ENCODE assay signal across 12 cellular contexts in genomic region chr19:14554382-14554812, GRCh38. TPM values are rescaled to one million over a fixed set of nuclear protein-coding genes. Genes with fewer than 3 reads are reported as not detected.
DNase-seq lines count a peak whose midpoint lies in the region; ATAC-seq and TF ChIP-seq lines count a peak whose summit lies in the region.
"Had no signal": no experiment of that assay in that cellular context is flagged by ENCODE, and none has a peak within 500 bp of the region (broad histone marks: within the 10 kb centered on the region; RNA-seq: fewer than 3 reads in every experiment).

No MANE protein-coding gene starts in this region.

- H3K4me3 ChIP-seq in thyroid gland (replicated peaks in 1 of 3), result no peak overlapping the region
- H3K4me3 ChIP-seq: ascending aorta, pancreas had no signal

- peak; percentile 32; the same call in 1 of the 2 replicates for TF ChIP-seq CTCF in RWPE1 (conservative IDR thresholded peaks at IDR 0.05; ENCODE audit: low read depth)
- TF ChIP-seq CTCF in thyroid gland (IDR thresholded peaks at IDR 0.05), result no peak

- peaks cover 42% of the 10 kb centered on the region for H3K4me1 Mint-ChIP-seq in activated naive CD4-positive, alpha-beta T cell treated with anti-CD3 and anti-CD28 coated beads, Interleukin-2, amount 10 ng/mL, durations not matched to agents 7 days and 5 days
- peaks cover 59 to 60% of the 10 kb centered on the region in 2 donors for H3K4me1 Mint-ChIP-seq in immature natural killer cell

- H3K27ac ChIP-seq in RWPE1, result peak overlapping the region; percentile 100
- no peak overlapping the region for H3K27ac ChIP-seq in thyroid gland
- H3K27ac ChIP-seq: ascending aorta, pancreas had no signal

- no peak for TF ChIP-seq POLR2A in thyroid gland (IDR thresholded peaks at IDR 0.05)

- CTCF ChIA-PET in activated naive CD4-positive, alpha-beta T cell treated with anti-CD3 and anti-CD28 coated beads, Interleukin-2, amount 10 ng/mL, durations not matched to agents 7 days and 5 days (lab: Charles Lee), result interaction anchor here (1.0 to 4.9 kb wide), 3 partner anchors 15 to 132 kb away, joined by 3 to 30 read pairs (median 4); no protein-coding TSS in a partner anchor
- CTCF ChIA-PET in RWPE1 (lab: Yijun Ruan, JAX), result interaction anchor here (0.6 to 1.5 kb wide), 6 partner anchors 32 to 82 kb away, joined by 3 to 7 read pairs (median 4); no protein-coding TSS in a partner anchor

- H3K27me3 Mint-ChIP-seq in activated naive CD4-positive, alpha-beta T cell treated with anti-CD3 and anti-CD28 coated beads, Interleukin-2, amount 10 ng/mL, durations not matched to agents 7 days and 5 days, result no peaks in the 10 kb centered on the region
- peaks cover 0 to 11% (median 8%) of the 10 kb centered on the region in 3 donors for H3K27me3 Mint-ChIP-seq in immature natural killer cell (ENCODE audit: low read depth in 3 of 3)

- no peaks in the 10 kb centered on the region for H3K36me3 ChIP-seq in thyroid gland
- H3K36me3 ChIP-seq: BE2C, pancreas had no signal

- no peak overlapping the region for H3K4me3 Mint-ChIP-seq in activated naive CD4-positive, alpha-beta T cell treated with anti-CD3 and anti-CD28 coated beads, Interleukin-2, amount 10 ng/mL, durations not matched to agents 7 days and 5 days
- no peak overlapping the region for H3K4me3 Mint-ChIP-seq in immature natural killer cell

- H3K4me1 ChIP-seq in thyroid gland, result peaks cover 37 to 64% of the 10 kb centered on the region in 2 donors

- no peak for DNase-seq in activated naive CD4-positive, alpha-beta T cell treated with anti-CD3 and anti-CD28 coated beads, Interleukin-2, amount 10 ng/mL, durations not matched to agents 7 days and 5 days
- DNase-seq in activated naive CD4-positive, alpha-beta T cell treated with anti-CD3 and anti-CD28 coated beads, Interleukin-2, amount 50 U/mL, for 16 hours, result no peak
- DNase-seq in RWPE1 (ENCODE audit: low spot score) (no peak), immature natural killer cell (no peak), thyroid gland (peak; percentile 38 to 57), HCEC 1CT (no peak)
- DNase-seq in activated CD8-positive, alpha-beta memory T cell treated with anti-CD3 and anti-CD28 coated beads for 24 hours, result no peak
- DNase-seq: BE2C, NCI-H2081 treated with DMSO at 0.1 percent for 48 hours, pancreas had no signal

- peaks cover 10% of the 10 kb centered on the region for H3K36me3 Mint-ChIP-seq in activated naive CD4-positive, alpha-beta T cell treated with anti-CD3 and anti-CD28 coated beads, Interleukin-2, amount 10 ng/mL, durations not matched to agents 7 days and 5 days
- H3K36me3 Mint-ChIP-seq in immature natural killer cell, result peaks cover 4 to 11% (median 5%) of the 10 kb centered on the region in 3 donors

- no peaks in the 10 kb centered on the region for H3K27me3 ChIP-seq in thyroid gland
- H3K27me3 ChIP-seq: ascending aorta, BE2C, pancreas had no signal

- H3K9me3 Mint-ChIP-seq in activated naive CD4-positive, alpha-beta T cell treated with anti-CD3 and anti-CD28 coated beads, Interleukin-2, amount 10 ng/mL, durations not matched to agents 7 days and 5 days, result no peaks in the 10 kb centered on the region
- no peaks in the 10 kb centered on the region for H3K9me3 Mint-ChIP-seq in immature natural killer cell

- no peak for ATAC-seq in GM21423 (IDR thresholded peaks at IDR 0.05; ENCODE audit: unreplicated experiment)

- H3K9me3 ChIP-seq in thyroid gland, result no peaks in the 10 kb centered on the region
- H3K9me3 ChIP-seq: ascending aorta, BE2C, pancreas had no signal

- intact Hi-C loops in thyroid gland (cut with DNase I), result loop anchor here (10.0 kb wide), 1 partner anchor 50 kb away; no protein-coding TSS in a partner anchor

- POLR2A ChIA-PET in RWPE1 (lab: Yijun Ruan, JAX; ENCODE audit: low non-redundant PET), result interaction anchor here (0.6 to 1.2 kb wide), 5 partner anchors 36 to 604 kb away, joined by 3 to 9 read pairs (median 4); partner anchors contain the start of gene DNAJB1

- H3K27ac Mint-ChIP-seq in activated naive CD4-positive, alpha-beta T cell treated with anti-CD3 and anti-CD28 coated beads, Interleukin-2, amount 10 ng/mL, durations not matched to agents 7 days and 5 days, result peak overlapping the region; percentile 64
- H3K27ac Mint-ChIP-seq in immature natural killer cell, result peak overlapping the region in 5 of 6 donors; percentile 31 to 91 (median 62)

- WGBS in thyroid gland, 2 donors, result 60 to 70% methylated on average over 2 to 3 of the region's 6 CpGs

RNA-seq across cellular contexts. Expression of gene NDUFB7, which starts 17.5 kb away (rescaled TPM):
- polyA plus RNA-seq in immature natural killer cell, result 100 to 1,000 TPM; 400 to 782 (median 502) TPM
- 100 to 1,000 TPM; 208 to 584 (median 422) TPM for total RNA-seq in thyroid gland

RNA-seq across cellular contexts. Expression of gene TECR, which starts 25.0 kb away (rescaled TPM):
- polyA plus RNA-seq in immature natural killer cell, result 100 to 1,000 TPM; 203 to 317 (median 289) TPM
- 100 to 1,000 TPM in 2 of 4 donors, 10 to 100 TPM in 2; 75.5 to 126 (median 99.0) TPM for total RNA-seq in thyroid gland

RNA-seq across cellular contexts. Expression of gene CLEC17A, which starts 28.5 kb away (rescaled TPM):
- under 1 TPM in 1 of 3 donors, not detected in 2; 0.62 TPM for polyA plus RNA-seq in immature natural killer cell
- total RNA-seq in thyroid gland, result not detected
- total RNA-seq: ascending aorta had no signal

RNA-seq across cellular contexts. Expression of gene DNAJB1, which starts 36.2 kb away (rescaled TPM):
- 100 to 1,000 TPM; 116 to 164 (median 120) TPM for polyA plus RNA-seq in immature natural killer cell
- total RNA-seq in thyroid gland, result 10 to 100 TPM; 49.1 to 61.1 (median 55.3) TPM

RNA-seq across cellular contexts. Expression of gene GIPC1, which starts 58.5 kb away (rescaled TPM):
- 10 to 100 TPM; 42.0 to 49.0 (median 47.0) TPM for polyA plus RNA-seq in immature natural killer cell
- 10 to 100 TPM; 34.7 to 93.7 (median 55.4) TPM for total RNA-seq in thyroid gland

Comparison
In these comparisons a context has a peak if more than half of its experiments do, and no peak if none do; other contexts are left out.
1. DNase-seq: peak in thyroid gland (2 of 2); none in activated naive CD4-positive, alpha-beta T cell treated with anti-CD3 and anti-CD28 coated beads, Interleukin-2, amount 10 ng/mL, durations not matched to agents 7 days and 5 days (single experiment), activated naive CD4-positive, alpha-beta T cell treated with anti-CD3 and anti-CD28 coated beads, Interleukin-2, amount 50 U/mL, for 16 hours (single experiment), RWPE1 (single experiment), immature natural killer cell (0 of 3), activated CD8-positive, alpha-beta memory T cell treated with anti-CD3 and anti-CD28 coated beads for 24 hours (single experiment) and HCEC 1CT (single experiment).